ENCODE assay signal across 8 cellular contexts in genomic region chr20:13458860-13459451, GRCh38.
DNase-seq lines count a peak whose midpoint lies in the region; ATAC-seq lines count a peak whose summit lies in the region.

No MANE protein-coding gene starts in this region.

- H3K27ac Mint-ChIP-seq in activated CD4-positive, alpha-beta T cell treated with anti-CD3 and anti-CD28 coated beads for 36 hours, result no peak overlapping the region

- no peaks in the 10 kb centered on the region for H3K9me3 ChIP-seq in SJCRH30 (replicated peaks)

- H3K27me3 Mint-ChIP-seq in activated CD4-positive, alpha-beta T cell treated with anti-CD3 and anti-CD28 coated beads for 36 hours, result no peaks in the 10 kb centered on the region

- no peak overlapping the region for H3K4me3 ChIP-seq in SJCRH30

- POLR2A ChIA-PET in activated CD4-positive, alpha-beta T cell treated with anti-CD3 and anti-CD28 coated beads for 36 hours (lab: Charles Lee), result no interaction called here

- no peaks in the 10 kb centered on the region for H3K36me3 ChIP-seq in SJCRH30

- peak; percentile 22 for DNase-seq in activated CD4-positive, alpha-beta T cell treated with anti-CD3 and anti-CD28 coated beads for 36 hours
- DNase-seq in activated CD4-positive, alpha-beta T cell treated with anti-CD3 and anti-CD28 coated beads for 4 hours, result no peak
- peak; percentile 48 for DNase-seq in HT-29 (ENCODE audit: low spot score)
- DNase-seq in SJCRH30, result peak; percentile 20 to 60
- DNase-seq in glomerular endothelial cell (ENCODE audit: extremely low read depth, low read depth, low spot score), result peak; percentile 3
- peak; percentile 12 for DNase-seq in stimulated activated naive CD8-positive, alpha-beta T cell treated with anti-CD3 and anti-CD28 coated beads, Interleukin-15, Interleukin-2, amounts not matched to agents 100 U/mL and 50 U/mL, for 24 hours
- DNase-seq in caudate nucleus (lab: John Stamatoyannopoulos, UW), result no peak

- H3K4me1 ChIP-seq in SJCRH30, result no peaks in the 10 kb centered on the region

- no peaks in the 10 kb centered on the region for H3K4me1 Mint-ChIP-seq in activated CD4-positive, alpha-beta T cell treated with anti-CD3 and anti-CD28 coated beads for 36 hours

- no peaks in the 10 kb centered on the region for H3K27me3 ChIP-seq in SJCRH30

- intact Hi-C loops in activated CD4-positive, alpha-beta T cell treated with anti-CD3 and anti-CD28 coated beads for 36 hours (cut with DNase I, micrococcal nuclease), result loop anchor here (1.0 to 5.0 kb wide), 4 partner anchors 87 to 328 kb away; partner anchors contain the start of gene NDUFAF5 (in 1 of the 2)

- H3K4me3 Mint-ChIP-seq in activated CD4-positive, alpha-beta T cell treated with anti-CD3 and anti-CD28 coated beads for 36 hours, result no peak overlapping the region

- H3K27ac ChIP-seq in SJCRH30, result no peak overlapping the region
- H3K27ac ChIP-seq in caudate nucleus (ENCODE audit: low read depth, low read length), result no peak overlapping the region

- no peaks in the 10 kb centered on the region for H3K9me3 Mint-ChIP-seq in activated CD4-positive, alpha-beta T cell treated with anti-CD3 and anti-CD28 coated beads for 36 hours (ENCODE audit: low read depth)

- peaks cover 3% of the 10 kb centered on the region for H3K36me3 Mint-ChIP-seq in activated CD4-positive, alpha-beta T cell treated with anti-CD3 and anti-CD28 coated beads for 36 hours (ENCODE audit: low read depth)

- CTCF ChIA-PET in activated CD4-positive, alpha-beta T cell treated with anti-CD3 and anti-CD28 coated beads for 36 hours (lab: Charles Lee), result interaction anchor here (0.5 to 1.0 kb wide), 5 partner anchors 9 to 275 kb away, joined by 3 to 4 read pairs (median 3); no protein-coding TSS in a partner anchor

- ATAC-seq in activated CD4-positive, alpha-beta T cell treated with anti-CD3 and anti-CD28 coated beads for 36 hours, result peak; percentile 63
- peak; percentile 92 for ATAC-seq in GM21576 (IDR thresholded peaks at IDR 0.05; ENCODE audit: unreplicated experiment)
- ATAC-seq in stimulated activated naive CD8-positive, alpha-beta T cell treated with anti-CD3 and anti-CD28 coated beads, Interleukin-15, Interleukin-2, amounts not matched to agents 100 U/mL and 50 U/mL, for 24 hours, result peak; percentile 23

Comparison
In these comparisons a context has a peak if more than half of its experiments do, and no peak if none do; other contexts are left out.
1. DNase-seq: peak in activated CD4-positive, alpha-beta T cell treated with anti-CD3 and anti-CD28 coated beads for 36 hours (single experiment), HT-29 (single experiment), SJCRH30 (2 of 2), glomerular endothelial cell (single experiment) and stimulated activated naive CD8-positive, alpha-beta T cell treated with anti-CD3 and anti-CD28 coated beads, Interleukin-15, Interleukin-2, amounts not matched to agents 100 U/mL and 50 U/mL, for 24 hours (single experiment); none in activated CD4-positive, alpha-beta T cell treated with anti-CD3 and anti-CD28 coated beads for 4 hours (0 of 2) and caudate nucleus (0 of 61).
2. ATAC-seq: peak in every context shown above with its lines; median percentile 92 in GM21576; 63 in activated CD4-positive, alpha-beta T cell treated with anti-CD3 and anti-CD28 coated beads for 36 hours; 23 in stimulated activated naive CD8-positive, alpha-beta T cell treated with anti-CD3 and anti-CD28 coated beads, Interleukin-15, Interleukin-2, amounts not matched to agents 100 U/mL and 50 U/mL, for 24 hours.